ENCODE assay signal across 34 cellular contexts in the genomic region with DNA sequence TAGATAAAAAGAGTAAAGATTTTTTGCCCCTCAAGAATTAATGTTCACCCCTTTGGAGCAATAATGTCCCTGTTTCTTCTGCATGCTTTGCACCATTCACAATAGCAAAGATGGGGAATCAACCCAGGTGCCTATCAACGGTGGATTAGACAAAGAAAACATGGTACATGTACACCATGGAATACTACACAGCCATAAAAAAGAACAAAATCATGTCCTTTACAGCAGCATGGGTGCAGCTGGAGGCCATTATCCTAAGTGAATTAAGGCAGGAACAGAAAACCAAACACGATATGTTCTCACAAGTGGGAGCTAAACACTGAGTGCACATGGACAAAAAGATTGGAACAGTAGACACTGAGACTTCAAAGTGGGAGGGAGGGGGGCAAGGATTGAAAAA.
"Had no signal": no experiment of that assay in that cellular context is flagged by ENCODE, and none has a peak within 500 bp of the region (broad histone marks: within the 10 kb centered on the region; RNA-seq: fewer than 3 reads in every experiment).

No MANE protein-coding gene starts in this region.

- H3K4me3 ChIP-seq: MG63 had no signal

- H3K9me3 ChIP-seq: MG63 had no signal

- H3K27me3 ChIP-seq: MG63 had no signal

- DNase-seq: Karpas-422, Kasumi-1, MG63, MM.1S, MV-4-11, NCI-H1048, NCI-H1092, NCI-H1092 treated with DMSO at 0.1 percent for 48 hours, NCI-H1105, NCI-H1105 treated with DMSO at 0.1 percent for 48 hours, NCI-H1417, NCI-H1417 treated with DMSO at 0.1 percent for 48 hours, NCI-H1436, NCI-H1436 treated with DMSO at 0.1 percent for 48 hours, NCI-H146, NCI-H1694, NCI-H1694 treated with DMSO at 0.1 percent for 48 hours, NCI-H187, NCI-H187 treated with DMSO at 0.1 percent for 48 hours, NCI-H1930, NCI-H2029, NCI-H2029 treated with DMSO at 0.1 percent for 48 hours, NCI-H2081, NCI-H2081 treated with DMSO at 0.1 percent for 48 hours, NCI-H2107, NCI-H2171, NCI-H2171 treated with DMSO at 0.1 percent for 48 hours, NCI-H2227 treated with DMSO at 0.1 percent for 48 hours, NCI-H226, NCI-H345, NCI-H446, NCI-H446 treated with DMSO at 0.1 percent for 48 hours, NCI-H510A, NCI-H510A treated with DMSO at 0.1 percent for 48 hours had no signal
